In genomic region chr6:56370591-56371198, GRCh38 we compare ENCODE assay signal across 8 cellular contexts.
DNase-seq lines count a peak whose midpoint lies in the region; ATAC-seq lines count a peak whose summit lies in the region.

No MANE protein-coding gene starts in this region.

- peak overlapping the region in 1 of 2 donors; percentile 39 for H3K9ac ChIP-seq in duodenal mucosa (ENCODE audit: low read depth in 1 of 2, low read length in 2 of 2)

- DNase-seq in AG08395 (ENCODE audit: low spot score) (peak; percentile 66), NOMO-1 treated with DMSO at 0.1 percent for 48 hours (lab: John Stamatoyannopoulos, UW; ENCODE audit: unreplicated experiment) (peak; percentile 97), myocyte (ENCODE audit: low read depth) (peak; percentile 63), HuH-7 (ENCODE audit: low spot score) (no peak), NCI-H187 treated with DMSO at 0.1 percent for 48 hours (lab: John Stamatoyannopoulos, UW) (no peak)

- peak; percentile 70 for ATAC-seq in GM19372 (IDR thresholded peaks at IDR 0.05; ENCODE audit: low read depth, unreplicated experiment)
- peak; percentile 51 for ATAC-seq in HG03521 (IDR thresholded peaks at IDR 0.05; ENCODE audit: unreplicated experiment)

- H3K9me3 ChIP-seq in duodenal mucosa (ENCODE audit: control insufficient read depth in 1 of 2, low read length in 2 of 2), result no peaks in the 10 kb centered on the region

- H3K36me3 ChIP-seq in duodenal mucosa (ENCODE audit: control insufficient read depth in 1 of 2, insufficient read depth in 2 of 2, low read length in 2 of 2), result no peaks in the 10 kb centered on the region

- H3K4me1 ChIP-seq in duodenal mucosa (ENCODE audit: control insufficient read depth in 1 of 2, insufficient read depth in 2 of 2, low read length in 2 of 2), result peaks cover 15 to 35% of the 10 kb centered on the region in 2 donors

- H3K4me3 ChIP-seq in duodenal mucosa (ENCODE audit: low read depth in 1 of 2, low read length in 2 of 2), result no peak overlapping the region

- H3K27ac ChIP-seq in duodenal mucosa (ENCODE audit: low read depth, low read length), result peak overlapping the region; percentile 51

- H3K27me3 ChIP-seq in duodenal mucosa (ENCODE audit: control insufficient read depth in 1 of 2, insufficient read depth in 2 of 2, low read length in 2 of 2), result no peaks in the 10 kb centered on the region

Comparison
In these comparisons a context has a peak if more than half of its experiments do, and no peak if none do; other contexts are left out.
1. DNase-seq: peak in AG08395 (single experiment), NOMO-1 treated with DMSO at 0.1 percent for 48 hours (single experiment) and myocyte (single experiment); none in HuH-7 (single experiment) and NCI-H187 treated with DMSO at 0.1 percent for 48 hours (single experiment).